13 cellular contexts compared by ENCODE assay signal in genomic region chr3:22582291-22582690, GRCh38.
"Had no signal": no experiment of that assay in that cellular context is flagged by ENCODE, and none has a peak within 500 bp of the region (broad histone marks: within the 10 kb centered on the region; RNA-seq: fewer than 3 reads in every experiment).

No MANE protein-coding gene starts in this region.

- DNase-seq: activated CD4-positive, alpha-beta T cell treated with anti-CD3 and anti-CD28 coated beads for 36 hours; activated CD4-positive, alpha-beta T cell treated with anti-CD3 and anti-CD28 coated beads, Interleukin-2, amount 50 U/mL, for 48 hours; activated gamma-delta T cell treated with Interleukin-2 at 50 U/mL for 16 hours; adrenal gland; cerebellar nuclear complex; effector CD4-positive, alpha-beta T cell; heart right ventricle; kidney glomerular epithelial cell; natural killer cell; pancreas; stimulated activated CD4-positive, alpha-beta T cell treated with anti-CD3 and anti-CD28 coated beads, Interleukin-4, amount 100 ng/mL, for 1 hour; stomach; upper lobe of right lung had no signal
